28 cellular contexts compared by ENCODE assay signal in genomic region chr17:80956321-80957190, GRCh38. TPM values are rescaled to one million over a fixed set of nuclear protein-coding genes. Genes with fewer than 3 reads are reported as not detected.
DNase-seq lines count a peak whose midpoint lies in the region; ATAC-seq and TF ChIP-seq lines count a peak whose summit lies in the region.
"Had no signal": no experiment of that assay in that cellular context is flagged by ENCODE, and none has a peak within 500 bp of the region (broad histone marks: within the 10 kb centered on the region; RNA-seq: fewer than 3 reads in every experiment).

No MANE protein-coding gene starts in this region.

- 92 to 93% methylated on average over 28 of the region's 29 CpGs for WGBS in heart right ventricle, 2 donors

- H3K27me3 ChIP-seq in heart right ventricle = no peaks in the 10 kb centered on the region
- H3K27me3 ChIP-seq: cardiac muscle cell, esophagus muscularis mucosa, foreskin keratinocyte, hepatocyte, left lung, pancreas, upper lobe of left lung had no signal

- POLR2A ChIA-PET in activated B cell treated with CpG ODN at 0.5 μM for 24 hours (lab: Charles Lee) = interaction anchor here (0.6 to 2.5 kb wide), 2 partner anchors 46 to 79 kb away, joined by 3 to 7 read pairs; no protein-coding TSS in a partner anchor

- H3K36me3 Mint-ChIP-seq in activated B cell treated with CpG ODN at 0.5 μM for 24 hours (ENCODE audit: low read depth) (peaks cover 10% of the 10 kb centered on the region), memory B cell (peaks cover 8% of the 10 kb centered on the region)
- peaks cover 30 to 41% of the 10 kb centered on the region in 2 donors for H3K36me3 Mint-ChIP-seq in stimulated activated naive B cell treated with anti-CD40 and anti-IgM and Interleukin-4, amounts not matched to agents 10 μg/mL and 1 μg/mL and 100 μg/mL, for 72 hours
- H3K36me3 Mint-ChIP-seq: immature natural killer cell had no signal

- H3K4me1 ChIP-seq in heart right ventricle = peaks cover 14 to 29% (median 22%) of the 10 kb centered on the region in 9 donors
- H3K4me1 ChIP-seq: foreskin keratinocyte, pancreas had no signal

- CTCF ChIA-PET in activated B cell treated with CpG ODN at 0.5 μM for 24 hours (lab: Charles Lee) = interaction anchor here (0.8 to 1.7 kb wide), 6 partner anchors 13 to 92 kb away, joined by 3 read pairs; no protein-coding TSS in a partner anchor

- TF ChIP-seq CTCF in heart right ventricle (IDR thresholded peaks at IDR 0.05) = no peak
- TF ChIP-seq CTCF in activated B cell treated with CpG ODN at 0.5 μM for 24 hours (IDR thresholded peaks at IDR 0.05) = no peak

- DNase-seq in left cardiac atrium (peak; percentile 12), heart right ventricle (no peak), activated B cell treated with CpG ODN at 0.5 μM for 24 hours (no peak), memory B cell (ENCODE audit: low spot score in 2 of 2) (no peak), DMS153 treated with DMSO at 0.1 percent for 48 hours (lab: John Stamatoyannopoulos, UW; ENCODE audit: unreplicated experiment) (no peak)
- DNase-seq in stimulated activated naive B cell treated with anti-CD40 and anti-IgM and Interleukin-4, amounts not matched to agents 10 μg/mL and 1 μg/mL and 100 μg/mL, for 72 hours = no peak
- DNase-seq: activated CD4-positive, alpha-beta T cell treated with anti-CD3 and anti-CD28 coated beads, Interleukin-2, amount 10 ng/mL, durations not matched to agents 7 days and 5 days; activated CD8-positive, alpha-beta memory T cell treated with anti-CD3 and anti-CD28 coated beads, Interleukin-2, amount 10 ng/mL, durations not matched to agents 7 days and 5 days; activated naive CD4-positive, alpha-beta T cell treated with anti-CD3 and anti-CD28 coated beads for 36 hours; activated T-cell treated with anti-CD3 and anti-CD28 coated beads, Interleukin-2, amount 50 U/mL, for 72 hours; foreskin keratinocyte; immature natural killer cell; midbrain; naive thymus-derived CD8-positive, alpha-beta T cell; NCI-H146; NCI-H446; pancreas; stimulated activated CD4-positive, alpha-beta T cell treated with anti-CD3 and anti-CD28 coated beads, Interleukin-4, amount 100 ng/mL, for 24 hours; substantia nigra; upper lobe of left lung; WERI-Rb-1 had no signal

- H3K27me3 Mint-ChIP-seq in activated B cell treated with CpG ODN at 0.5 μM for 24 hours (no peaks in the 10 kb centered on the region), memory B cell (no peaks in the 10 kb centered on the region)
- H3K27me3 Mint-ChIP-seq in stimulated activated naive B cell treated with anti-CD40 and anti-IgM and Interleukin-4, amounts not matched to agents 10 μg/mL and 1 μg/mL and 100 μg/mL, for 72 hours = no peaks in the 10 kb centered on the region
- H3K27me3 Mint-ChIP-seq: activated CD4-positive, alpha-beta T cell treated with anti-CD3 and anti-CD28 coated beads, Interleukin-2, amount 10 ng/mL, durations not matched to agents 7 days and 5 days; activated CD8-positive, alpha-beta memory T cell treated with anti-CD3 and anti-CD28 coated beads, Interleukin-2, amount 10 ng/mL, durations not matched to agents 7 days and 5 days; naive thymus-derived CD8-positive, alpha-beta T cell had no signal

- no peaks in the 10 kb centered on the region for H3K9me3 ChIP-seq in heart right ventricle
- H3K9me3 ChIP-seq: esophagus muscularis mucosa, left lung, pancreas, upper lobe of left lung had no signal

- peak overlapping the region; percentile 42 for H3K4me3 Mint-ChIP-seq in activated B cell treated with CpG ODN at 0.5 μM for 24 hours
- no peak overlapping the region for H3K4me3 Mint-ChIP-seq in memory B cell
- H3K4me3 Mint-ChIP-seq in stimulated activated naive B cell treated with anti-CD40 and anti-IgM and Interleukin-4, amounts not matched to agents 10 μg/mL and 1 μg/mL and 100 μg/mL, for 72 hours = no peak overlapping the region
- H3K4me3 Mint-ChIP-seq: activated CD4-positive, alpha-beta T cell treated with anti-CD3 and anti-CD28 coated beads, Interleukin-2, amount 10 ng/mL, durations not matched to agents 7 days and 5 days; activated CD8-positive, alpha-beta memory T cell treated with anti-CD3 and anti-CD28 coated beads, Interleukin-2, amount 10 ng/mL, durations not matched to agents 7 days and 5 days; activated naive CD4-positive, alpha-beta T cell treated with anti-CD3 and anti-CD28 coated beads for 36 hours; activated T-cell treated with anti-CD3 and anti-CD28 coated beads, Interleukin-2, amount 50 U/mL, for 72 hours; immature natural killer cell; stimulated activated effector memory CD8-positive, alpha-beta T cell treated with anti-CD3 and anti-CD28 coated beads, Interleukin-12 subunit alpha, Interleukin-12 subunit beta, amount 100 ng/mL, for 72 hours had no signal

- intact Hi-C loops in left cardiac atrium (cut with DNase I) = no loop called here
- intact Hi-C loops in heart right ventricle (cut with DNase I) = no loop called here
- intact Hi-C loops in activated B cell treated with CpG ODN at 0.5 μM for 24 hours (cut with micrococcal nuclease) = loop anchor here (1.0 to 5.0 kb wide), 2 partner anchors 44 to 90 kb away; no protein-coding TSS in a partner anchor

- H3K36me3 ChIP-seq in heart right ventricle = peaks cover 0 to 19% (median 0%) of the 10 kb centered on the region in 9 donors
- H3K36me3 ChIP-seq: pancreas had no signal

- ATAC-seq in left cardiac atrium (no peak), heart right ventricle (no peak), activated B cell treated with CpG ODN at 0.5 μM for 24 hours (ENCODE audit: low read depth) (no peak), memory B cell (ENCODE audit: low read depth) (no peak), HG03469 (IDR thresholded peaks at IDR 0.05; ENCODE audit: unreplicated experiment) (no peak)
- no peak for ATAC-seq in stimulated activated naive B cell treated with anti-CD40 and anti-IgM and Interleukin-4, amounts not matched to agents 10 μg/mL and 1 μg/mL and 100 μg/mL, for 72 hours (replicated peaks)
- ATAC-seq: activated CD8-positive, alpha-beta memory T cell treated with anti-CD3 and anti-CD28 coated beads, Interleukin-2, amount 10 ng/mL, durations not matched to agents 7 days and 5 days; activated T-cell treated with anti-CD3 and anti-CD28 coated beads, Interleukin-2, amount 50 U/mL, for 72 hours; foreskin keratinocyte; left lung; naive thymus-derived CD8-positive, alpha-beta T cell; pancreas; stimulated activated effector memory CD8-positive, alpha-beta T cell treated with anti-CD3 and anti-CD28 coated beads, Interleukin-12 subunit alpha, Interleukin-12 subunit beta, amount 100 ng/mL, for 72 hours had no signal

- no peak overlapping the region for H3K4me3 ChIP-seq in heart right ventricle
- H3K4me3 ChIP-seq: cardiac muscle cell, esophagus muscularis mucosa, hepatocyte, left lung, pancreas, upper lobe of left lung had no signal

- H3K27ac ChIP-seq in heart right ventricle = no peak overlapping the region
- H3K27ac ChIP-seq: C4-2B, cardiac muscle cell, foreskin keratinocyte, hepatocyte, left lung, pancreas, upper lobe of left lung had no signal

- H3K27ac Mint-ChIP-seq in activated B cell treated with CpG ODN at 0.5 μM for 24 hours (peak overlapping the region; percentile 79), memory B cell (peak overlapping the region; percentile 35)
- no peak overlapping the region for H3K27ac Mint-ChIP-seq in stimulated activated naive B cell treated with anti-CD40 and anti-IgM and Interleukin-4, amounts not matched to agents 10 μg/mL and 1 μg/mL and 100 μg/mL, for 72 hours
- H3K27ac Mint-ChIP-seq: activated CD4-positive, alpha-beta T cell treated with anti-CD3 and anti-CD28 coated beads, Interleukin-2, amount 10 ng/mL, durations not matched to agents 7 days and 5 days; activated naive CD4-positive, alpha-beta T cell treated with anti-CD3 and anti-CD28 coated beads for 36 hours; activated T-cell treated with anti-CD3 and anti-CD28 coated beads, Interleukin-2, amount 50 U/mL, for 72 hours; stimulated activated effector memory CD8-positive, alpha-beta T cell treated with anti-CD3 and anti-CD28 coated beads, Interleukin-12 subunit alpha, Interleukin-12 subunit beta, amount 100 ng/mL, for 72 hours had no signal

- H3K9me3 Mint-ChIP-seq in activated B cell treated with CpG ODN at 0.5 μM for 24 hours (no peaks in the 10 kb centered on the region), memory B cell (no peaks in the 10 kb centered on the region)
- peaks cover 0 to 2% of the 10 kb centered on the region in 2 donors for H3K9me3 Mint-ChIP-seq in stimulated activated naive B cell treated with anti-CD40 and anti-IgM and Interleukin-4, amounts not matched to agents 10 μg/mL and 1 μg/mL and 100 μg/mL, for 72 hours
- H3K9me3 Mint-ChIP-seq: activated CD4-positive, alpha-beta T cell treated with anti-CD3 and anti-CD28 coated beads, Interleukin-2, amount 10 ng/mL, durations not matched to agents 7 days and 5 days; activated naive CD4-positive, alpha-beta T cell treated with anti-CD3 and anti-CD28 coated beads for 36 hours; activated T-cell treated with anti-CD3 and anti-CD28 coated beads, Interleukin-2, amount 50 U/mL, for 72 hours; immature natural killer cell; naive thymus-derived CD8-positive, alpha-beta T cell; stimulated activated effector memory CD8-positive, alpha-beta T cell treated with anti-CD3 and anti-CD28 coated beads, Interleukin-12 subunit alpha, Interleukin-12 subunit beta, amount 100 ng/mL, for 72 hours had no signal

- H3K4me1 Mint-ChIP-seq in activated B cell treated with CpG ODN at 0.5 μM for 24 hours (peaks cover 25% of the 10 kb centered on the region), memory B cell (no peaks in the 10 kb centered on the region)
- H3K4me1 Mint-ChIP-seq in stimulated activated naive B cell treated with anti-CD40 and anti-IgM and Interleukin-4, amounts not matched to agents 10 μg/mL and 1 μg/mL and 100 μg/mL, for 72 hours = peaks cover 15 to 36% of the 10 kb centered on the region in 2 donors
- H3K4me1 Mint-ChIP-seq: activated CD4-positive, alpha-beta T cell treated with anti-CD3 and anti-CD28 coated beads, Interleukin-2, amount 10 ng/mL, durations not matched to agents 7 days and 5 days; stimulated activated effector memory CD8-positive, alpha-beta T cell treated with anti-CD3 and anti-CD28 coated beads, Interleukin-12 subunit alpha, Interleukin-12 subunit beta, amount 100 ng/mL, for 72 hours had no signal

RNA-seq across cellular contexts. Expression of gene CHMP6, which starts 35.1 kb away (rescaled TPM):
- 10 to 100 TPM; 17.4 to 19.1 TPM for total RNA-seq in left cardiac atrium
- total RNA-seq in heart right ventricle = 10 to 100 TPM; 17.5 to 26.4 (median 22.1) TPM
- 10 to 100 TPM; 23.8 to 30.6 TPM for polyA plus RNA-seq in heart right ventricle
- total RNA-seq in activated B cell treated with CpG ODN at 0.5 μM for 24 hours = 35.1 and 36.6 TPM in 2 replicates
